In genomic region chr13:49494645-49495044, GRCh38 we compare ENCODE assay signal across 1 cellular context.
TF ChIP-seq lines count a peak whose summit lies in the region.

No MANE protein-coding gene starts in this region.

TF ChIP-seq in HCT116, 20 proteins besides CTCF, POLR2A, EP300 and RAD21 (continued from another document):
- TF ChIP-seq ZBTB33 (IDR thresholded peaks at IDR 0.05; ENCODE audit: extremely low read depth, insufficient replicate concordance, low read length), result no peak
- no peak for TF ChIP-seq SP1 (IDR thresholded peaks at IDR 0.05; ENCODE audit: low read depth)
- TF ChIP-seq TCF7L2 (IDR thresholded peaks at IDR 0.05; ENCODE audit: borderline replicate concordance, extremely low read depth, insufficient read depth, insufficient read length), result no peak
- TF ChIP-seq SIN3A (IDR thresholded peaks at IDR 0.05; ENCODE audit: low read depth), result no peak
- no peak for TF ChIP-seq JUND (IDR thresholded peaks at IDR 0.05)
- no peak for TF ChIP-seq FOSL1 (IDR thresholded peaks at IDR 0.05; ENCODE audit: low read depth)
- TF ChIP-seq ELF1 (IDR thresholded peaks at IDR 0.05; ENCODE audit: borderline replicate concordance, low read depth), result no peak
TF ChIP-seq in HCT116: peak in this region for 0.
